In genomic region chr18:12884521-12885323, GRCh38 we compare ENCODE assay signal across 8 cellular contexts. TPM values are rescaled to one million over a fixed set of nuclear protein-coding genes. Genes with fewer than 3 reads are reported as not detected.
DNase-seq lines count a peak whose midpoint lies in the region; ATAC-seq and TF ChIP-seq lines count a peak whose summit lies in the region.

No MANE protein-coding gene starts in this region.

- H4K20me1 ChIP-seq in DND-41 (ENCODE audit: insufficient read depth, low read length) (no peaks in the 10 kb centered on the region; the same call in 1 of the 2 replicates), MM.1S (ENCODE audit: insufficient read depth, low read length) (no peaks in the 10 kb centered on the region)

- H3K27me3 Mint-ChIP-seq in naive thymus-derived CD4-positive, alpha-beta T cell: no peaks in the 10 kb centered on the region

- H3K4me1 ChIP-seq in DND-41 (ENCODE audit: insufficient read depth, low read length) (peaks cover 42% of the 10 kb centered on the region), MM.1S (ENCODE audit: low read length) (peaks cover 9% of the 10 kb centered on the region)
- H3K4me1 ChIP-seq in naive thymus-derived CD4-positive, alpha-beta T cell (ENCODE audit: control insufficient read depth in 2 of 2, insufficient read depth in 2 of 2, low read length in 2 of 2): peaks cover 23 to 31% of the 10 kb centered on the region in 2 donors

- H3K4me1 Mint-ChIP-seq in naive thymus-derived CD4-positive, alpha-beta T cell: peaks cover 34 to 60% (median 51%) of the 10 kb centered on the region in 7 donors

- H3K27ac ChIP-seq in DND-41 (ENCODE audit: low read length): peak overlapping the region; percentile 60
- H3K27ac ChIP-seq in MM.1S (ENCODE audit: low read length): no peak overlapping the region
- H3K27ac ChIP-seq in cingulate gyrus (ENCODE audit: low read depth, low read length): peak overlapping the region; percentile 76
- H3K27ac ChIP-seq in naive thymus-derived CD4-positive, alpha-beta T cell (ENCODE audit: low read depth, low read length): peak overlapping the region; percentile 99

- H3K36me3 Mint-ChIP-seq in naive thymus-derived CD4-positive, alpha-beta T cell: peaks cover 0 to 7% (median 3%) of the 10 kb centered on the region in 5 donors

- H2AFZ ChIP-seq in DND-41 (ENCODE audit: low read depth, low read length) (peak overlapping the region; percentile 27; the same call in 1 of the 2 replicates), MM.1S (ENCODE audit: low read length) (peak overlapping the region; percentile 52)

- peaks cover 0 to 5% (median 0%) of the 10 kb centered on the region in 11 donors for H3K9me3 Mint-ChIP-seq in naive thymus-derived CD4-positive, alpha-beta T cell

- H3K79me2 ChIP-seq in DND-41 (ENCODE audit: insufficient read depth, low read length): peaks cover 49% of the 10 kb centered on the region
- H3K79me2 ChIP-seq in MM.1S (ENCODE audit: low read length): peaks cover 38% of the 10 kb centered on the region

- H3K9me2 ChIP-seq in MM.1S (replicated peaks; ENCODE audit: insufficient read depth, low read length): no peaks in the 10 kb centered on the region

- peak overlapping the region; percentile 66 for H3K4me2 ChIP-seq in DND-41 (ENCODE audit: insufficient read depth, low read length)
- peak overlapping the region; percentile 80 for H3K4me2 ChIP-seq in MM.1S (ENCODE audit: low read depth, low read length)

- no peak for TF ChIP-seq CTCF in DND-41 (IDR thresholded peaks at IDR 0.05; ENCODE audit: borderline replicate concordance, extremely low read depth, low read length, poor library complexity, severe bottlenecking)
- TF ChIP-seq CTCF in MM.1S (IDR thresholded peaks at IDR 0.05; ENCODE audit: low read length): no peak

- H3K36me3 ChIP-seq in DND-41 (ENCODE audit: insufficient read depth, low read length) (peaks cover 11% of the 10 kb centered on the region; the same call in 1 of the 2 replicates), MM.1S (replicated peaks; ENCODE audit: insufficient read depth, low read length) (no peaks in the 10 kb centered on the region)
- H3K36me3 ChIP-seq in naive thymus-derived CD4-positive, alpha-beta T cell (ENCODE audit: control insufficient read depth in 2 of 3, insufficient read depth in 3 of 3, low read length in 3 of 3): no peaks in the 10 kb centered on the region

- intact Hi-C loops in naive thymus-derived CD4-positive, alpha-beta T cell (cut with micrococcal nuclease): loop anchor here (1.0 to 10.0 kb wide), 11 partner anchors 10 to 1033 kb away; partner anchors contain the start of genes AFG3L2 (in 2 of the 2), FAM210A (in 2 of the 2), RNMT (in 2 of the 2) and CHMP1B (in 1 of the 2)

- POLR2A ChIA-PET in naive thymus-derived CD4-positive, alpha-beta T cell (lab: Charles Lee): interaction anchor here (0.6 to 2.4 kb wide), 10 partner anchors 61 to 508 kb away, joined by 3 to 15 read pairs (median 8); partner anchors contain the start of genes AFG3L2, CEP192, CEP76 and PSMG2

- DNase-seq in DND-41 (no peak), MM.1S (no peak), NCI-H2029 (lab: John Stamatoyannopoulos, UW) (no peak), OCI-M2 (lab: John Stamatoyannopoulos, UW; ENCODE audit: unreplicated experiment) (no peak), SW480 (ENCODE audit: low spot score) (no peak)
- no peak for DNase-seq in naive thymus-derived CD4-positive, alpha-beta T cell

- H3K27me3 ChIP-seq in DND-41 (ENCODE audit: insufficient read depth, low read length, poor library complexity) (no peaks in the 10 kb centered on the region), MM.1S (replicated peaks; ENCODE audit: insufficient read depth, low read length) (no peaks in the 10 kb centered on the region)
- H3K27me3 ChIP-seq in naive thymus-derived CD4-positive, alpha-beta T cell (ENCODE audit: control insufficient read depth in 2 of 2, insufficient read depth in 2 of 2, low read length in 2 of 2): no peaks in the 10 kb centered on the region

- H3K4me3 Mint-ChIP-seq in naive thymus-derived CD4-positive, alpha-beta T cell: peak overlapping the region; percentile 87 to 97 (median 94)

- peak overlapping the region; percentile 11 to 80; a peak in 3 of 4 replicates for H3K4me3 ChIP-seq in DND-41 (ENCODE audit: low read depth in 1 of 2, low read length in 2 of 2)
- peak overlapping the region; percentile 80 for H3K4me3 ChIP-seq in MM.1S (ENCODE audit: low read length)
- peak overlapping the region; percentile 69 for H3K4me3 ChIP-seq in naive thymus-derived CD4-positive, alpha-beta T cell (ENCODE audit: low read length)

- ATAC-seq in DND-41 (ENCODE audit: insufficient read depth, low read depth): no peak
- ATAC-seq in naive thymus-derived CD4-positive, alpha-beta T cell: no peak
- ATAC-seq in GM21526 (IDR thresholded peaks at IDR 0.05; ENCODE audit: low FRiP score, unreplicated experiment): no peak

- H3K9ac ChIP-seq in DND-41 (ENCODE audit: low read depth, low read length) (peak overlapping the region; percentile 46), MM.1S (ENCODE audit: low read length) (peak overlapping the region; percentile 52; the same call in 1 of the 2 replicates)

- H3F3A ChIP-seq in MM.1S (ENCODE audit: insufficient read depth, low read length): no peaks in the 10 kb centered on the region

- peak overlapping the region; percentile 93 to 99 (median 96) for H3K27ac Mint-ChIP-seq in naive thymus-derived CD4-positive, alpha-beta T cell

- no peaks in the 10 kb centered on the region for H3K9me3 ChIP-seq in DND-41 (ENCODE audit: insufficient read depth, low read length, severe bottlenecking)
- no peaks in the 10 kb centered on the region for H3K9me3 ChIP-seq in MM.1S (replicated peaks; ENCODE audit: insufficient read depth, low read length)
- no peaks in the 10 kb centered on the region for H3K9me3 ChIP-seq in naive thymus-derived CD4-positive, alpha-beta T cell (ENCODE audit: control insufficient read depth in 2 of 3, low read length in 3 of 3)

- CTCF ChIA-PET in naive thymus-derived CD4-positive, alpha-beta T cell (lab: Charles Lee): interaction anchor here (0.5 kb wide), 1 partner anchor 1001 kb away, joined by 3 read pairs; no protein-coding TSS in a partner anchor

RNA-seq across cellular contexts. Expression of gene PTPN2, which starts 0.7 kb away (rescaled TPM):
- 10 to 100 TPM; 55.8 to 82.2 (median 76.2) TPM for total RNA-seq in naive thymus-derived CD4-positive, alpha-beta T cell
- polyA plus RNA-seq in naive thymus-derived CD4-positive, alpha-beta T cell: 10 to 100 TPM; 60.5 to 92.2 TPM
